8 cellular contexts compared by ENCODE assay signal in genomic region chr11:75388386-75389275, GRCh38. TPM values are rescaled to one million over a fixed set of nuclear protein-coding genes. Genes with fewer than 3 reads are reported as not detected.
DNase-seq lines count a peak whose midpoint lies in the region; ATAC-seq and TF ChIP-seq lines count a peak whose summit lies in the region.

No MANE protein-coding gene starts in this region.

- no peaks in the 10 kb centered on the region for H3K36me3 Mint-ChIP-seq in natural killer cell treated with Interleukin-12 subunit alpha and Interleukin-12 subunit beta and Interleukin-15 and Interleukin-18, amount 100 ng/mL, for 72 hours

- intact Hi-C loops in OCI-LY7 (cut with micrococcal nuclease; ENCODE audit: unreplicated experiment) (loop anchor here (1.0 to 2.0 kb wide), 2 partner anchors 36 to 144 kb away; no protein-coding TSS in a partner anchor), esophagus squamous epithelium (cut with DNase I) (loop anchor here (10.0 kb wide), 1 partner anchor 64 kb away; no protein-coding TSS in a partner anchor)

- peaks cover 0 to 32% (median 0%) of the 10 kb centered on the region in 4 donors for H3K27me3 ChIP-seq in esophagus squamous epithelium

- peak; percentile 82 to 85 for ATAC-seq in natural killer cell treated with Interleukin-12 subunit alpha and Interleukin-12 subunit beta and Interleukin-15 and Interleukin-18, amount 100 ng/mL, for 72 hours
- ATAC-seq in stimulated activated naive CD8-positive, alpha-beta T cell treated with anti-CD3 and anti-CD28 coated beads, Interleukin-15, Interleukin-2, amounts not matched to agents 100 U/mL and 50 U/mL, for 24 hours, result peak; percentile 64

- TF ChIP-seq POLR2A in esophagus squamous epithelium (IDR thresholded peaks at IDR 0.05), result no peak

- no peaks in the 10 kb centered on the region for H3K36me3 ChIP-seq in ES-I3 (ENCODE audit: insufficient read depth, low read length)
- H3K36me3 ChIP-seq in OCI-LY7 (ENCODE audit: insufficient read depth, low read length), result no peaks in the 10 kb centered on the region
- H3K36me3 ChIP-seq in esophagus squamous epithelium, result no peaks in the 10 kb centered on the region

- TF ChIP-seq CTCF in OCI-LY7 (conservative IDR thresholded peaks at IDR 0.05; ENCODE audit: low read length) (peak; percentile 91), esophagus squamous epithelium (IDR thresholded peaks at IDR 0.05) (peak; percentile 55 to 85 (median 81))

- H3K9me3 Mint-ChIP-seq in natural killer cell treated with Interleukin-12 subunit alpha and Interleukin-12 subunit beta and Interleukin-15 and Interleukin-18, amount 100 ng/mL, for 72 hours, result no peaks in the 10 kb centered on the region

- no peak for TF ChIP-seq EP300 in Ishikawa (IDR thresholded peaks at IDR 0.05; ENCODE audit: borderline replicate concordance)

- peak; percentile 92 for TF ChIP-seq RAD21 in Ishikawa (IDR thresholded peaks at IDR 0.05; ENCODE audit: low read depth)

- H3K27me3 Mint-ChIP-seq in natural killer cell treated with Interleukin-12 subunit alpha and Interleukin-12 subunit beta and Interleukin-15 and Interleukin-18, amount 100 ng/mL, for 72 hours, result no peaks in the 10 kb centered on the region

- H3K4me3 Mint-ChIP-seq in natural killer cell treated with Interleukin-12 subunit alpha and Interleukin-12 subunit beta and Interleukin-15 and Interleukin-18, amount 100 ng/mL, for 72 hours, result no peak overlapping the region

- POLR2A ChIA-PET in OCI-LY7 (lab: Charles Lee), result no interaction called here

- H2AFZ ChIP-seq in OCI-LY7 (ENCODE audit: low read length), result no peak overlapping the region

- H3K27ac ChIP-seq in OCI-LY7 (ENCODE audit: low read depth, low read length, poor library complexity, severe bottlenecking) (no peak overlapping the region), esophagus squamous epithelium (peak overlapping the region; percentile 9 to 54 (median 28))

- DNase-seq in OCI-LY7 (ENCODE audit: low spot score) (peak; percentile 70), activated T-cell treated with anti-CD3 and anti-CD28 coated beads for 1 hour (ENCODE audit: low read depth) (peak; percentile 48), esophagus squamous epithelium (lab: John Stamatoyannopoulos, UW) (no peak), cerebellar nuclear complex (lab: John Stamatoyannopoulos, UW) (no peak)
- peak; percentile 72 for DNase-seq in natural killer cell treated with Interleukin-12 subunit alpha and Interleukin-12 subunit beta and Interleukin-15 and Interleukin-18, amount 100 ng/mL, for 72 hours (ENCODE audit: low spot score)
- peak; percentile 69 for DNase-seq in stimulated activated naive CD8-positive, alpha-beta T cell treated with anti-CD3 and anti-CD28 coated beads, Interleukin-15, Interleukin-2, amounts not matched to agents 100 U/mL and 50 U/mL, for 24 hours

- no peak overlapping the region for H3K4me2 ChIP-seq in OCI-LY7 (ENCODE audit: low read length)

- no peak overlapping the region for H3K27ac Mint-ChIP-seq in natural killer cell treated with Interleukin-12 subunit alpha and Interleukin-12 subunit beta and Interleukin-15 and Interleukin-18, amount 100 ng/mL, for 72 hours

- no peaks in the 10 kb centered on the region for H3K9me3 ChIP-seq in ES-I3 (ENCODE audit: control insufficient read depth, insufficient read depth, low read length)
- H3K9me3 ChIP-seq in OCI-LY7 (ENCODE audit: low read length), result no peaks in the 10 kb centered on the region
- no peaks in the 10 kb centered on the region for H3K9me3 ChIP-seq in esophagus squamous epithelium

- H4K20me1 ChIP-seq in OCI-LY7 (ENCODE audit: insufficient read depth, low read length), result no peaks in the 10 kb centered on the region

- 22 to 24% methylated on average over 9 of the region's 9 CpGs for WGBS in esophagus squamous epithelium, 2 donors

- no peaks in the 10 kb centered on the region for H3K79me2 ChIP-seq in OCI-LY7 (ENCODE audit: insufficient read depth, low read depth, low read length)

- CTCF ChIA-PET in OCI-LY7 (lab: Charles Lee; ENCODE audit: unreplicated experiment), result no interaction called here

- H3K9me2 ChIP-seq in OCI-LY7 (ENCODE audit: insufficient read depth, low read length), result no peaks in the 10 kb centered on the region

- BruUV-seq in OCI-LY7 (replicated peaks; lab: Mats Ljungman, UMichigan), result no TSS peak

- H3K9ac ChIP-seq in ES-I3 (ENCODE audit: low read depth, low read length), result peak overlapping the region; percentile 10; the same call in 1 of the 2 replicates

- H3K4me1 Mint-ChIP-seq in natural killer cell treated with Interleukin-12 subunit alpha and Interleukin-12 subunit beta and Interleukin-15 and Interleukin-18, amount 100 ng/mL, for 72 hours (ENCODE audit: low read depth in 2 of 2), result peaks cover 11 to 12% of the 10 kb centered on the region in 2 donors

- H3K4me3 ChIP-seq in OCI-LY7 (ENCODE audit: low read depth, low read length, poor library complexity, severe bottlenecking) (no peak overlapping the region), esophagus squamous epithelium (no peak overlapping the region)

- peaks cover 22% of the 10 kb centered on the region for H3K4me1 ChIP-seq in ES-I3 (ENCODE audit: insufficient read depth, low read length)
- no peaks in the 10 kb centered on the region for H3K4me1 ChIP-seq in OCI-LY7 (ENCODE audit: insufficient read depth, low read length, poor library complexity, severe bottlenecking)
- H3K4me1 ChIP-seq in esophagus squamous epithelium, result peaks cover 0 to 22% (median 4%) of the 10 kb centered on the region in 3 donors

TF ChIP-seq in Ishikawa, 13 proteins besides CTCF, POLR2A, EP300 and RAD21:
- TF ChIP-seq NFIC (IDR thresholded peaks at IDR 0.05) (peak; percentile 93), CEBPB (IDR thresholded peaks at IDR 0.05) (no peak), USF1 (IDR thresholded peaks at IDR 0.05) (no peak), REST (IDR thresholded peaks at IDR 0.05; ENCODE audit: low read depth) (no peak), YY1 (IDR thresholded peaks at IDR 0.05; ENCODE audit: low read depth) (peak; percentile 82), TAF1 (IDR thresholded peaks at IDR 0.05; ENCODE audit: low read depth) (no peak)

RNA-seq across cellular contexts. Expression of gene RPS3, which starts 10.7 kb away (rescaled TPM):
- 3,268 and 3,417 TPM in 2 replicates for total RNA-seq in OCI-LY7 (2014; rRNA removed; shearing (Covaris generic))
- total RNA-seq in OCI-LY7 (2022), result 4,392 and 4,414 TPM in 2 replicates
- total RNA-seq in esophagus squamous epithelium, result 1,000 to 10,000 TPM; 1,101 to 2,606 (median 1,579) TPM
- total RNA-seq in natural killer cell treated with Interleukin-12 subunit alpha and Interleukin-12 subunit beta and Interleukin-15 and Interleukin-18, amount 100 ng/mL, for 72 hours, result 1,000 to 10,000 TPM; 2,083 to 2,343 TPM

RNA-seq across cellular contexts. Expression of gene ARRB1, which starts 37.2 kb away (rescaled TPM):
- not detected in 2 replicates for total RNA-seq in OCI-LY7 (2014; rRNA removed; shearing (Covaris generic))
- total RNA-seq in OCI-LY7 (2022), result not detected in 2 replicates
- 10 to 100 TPM in 3 of 4 donors, 1 to 10 TPM in 1; 9.6 to 24.8 (median 17.8) TPM for total RNA-seq in esophagus squamous epithelium
- total RNA-seq in natural killer cell treated with Interleukin-12 subunit alpha and Interleukin-12 subunit beta and Interleukin-15 and Interleukin-18, amount 100 ng/mL, for 72 hours, result 10 to 100 TPM; 47.8 to 54.5 TPM

RNA-seq across cellular contexts. Expression of gene KLHL35, which starts 44.4 kb away (rescaled TPM):
- not detected in 2 replicates for total RNA-seq in OCI-LY7 (2014; rRNA removed; shearing (Covaris generic))
- total RNA-seq in OCI-LY7 (2022) (0.21 TPM in 1 of 2 replicates, not detected in the other), esophagus squamous epithelium (under 1 TPM in 3 of 4 donors, not detected in 1; 0.62 to 0.95 (median 0.91) TPM)
- total RNA-seq in natural killer cell treated with Interleukin-12 subunit alpha and Interleukin-12 subunit beta and Interleukin-15 and Interleukin-18, amount 100 ng/mL, for 72 hours, result 1 to 10 TPM in 1 of 2 donors, under 1 TPM in 1; 0.62 to 1.5 TPM

Comparison
In these comparisons a context has a peak if more than half of its experiments do, and no peak if none do; other contexts are left out.
1. DNase-seq: peak in OCI-LY7 (single experiment), activated T-cell treated with anti-CD3 and anti-CD28 coated beads for 1 hour (single experiment), natural killer cell treated with Interleukin-12 subunit alpha and Interleukin-12 subunit beta and Interleukin-15 and Interleukin-18, amount 100 ng/mL, for 72 hours (single experiment) and stimulated activated naive CD8-positive, alpha-beta T cell treated with anti-CD3 and anti-CD28 coated beads, Interleukin-15, Interleukin-2, amounts not matched to agents 100 U/mL and 50 U/mL, for 24 hours (single experiment); none in esophagus squamous epithelium (single experiment) and cerebellar nuclear complex (0 of 2).
2. RNA of gene ARRB1, which starts 37.2 kb away (total RNA-seq): 47.8 to 54.5 TPM in natural killer cell treated with Interleukin-12 subunit alpha and Interleukin-12 subunit beta and Interleukin-15 and Interleukin-18, amount 100 ng/mL, for 72 hours and 9.6 to 24.8 TPM in esophagus squamous epithelium; not detected in OCI-LY7; every median in the first group is over 4 times any median in the second.